13 cellular contexts compared by ENCODE assay signal in genomic region chr9:967851-968641, GRCh38. TPM values are rescaled to one million over a fixed set of nuclear protein-coding genes. Genes with fewer than 3 reads are reported as not detected.
DNase-seq lines count a peak whose midpoint lies in the region; ATAC-seq and TF ChIP-seq lines count a peak whose summit lies in the region.
"Had no signal": no experiment of that assay in that cellular context is flagged by ENCODE, and none has a peak within 500 bp of the region (broad histone marks: within the 10 kb centered on the region; RNA-seq: fewer than 3 reads in every experiment).

No MANE protein-coding gene starts in this region.

- no peak for TF ChIP-seq POLR2A in adrenal gland (IDR thresholded peaks at IDR 0.05)

- intact Hi-C loops in adrenal gland (cut with DNase I): no loop called here

- DNase-seq in Caki2 (ENCODE audit: low read depth) (peak; percentile 59), SW480 (ENCODE audit: low spot score) (peak; percentile 37), kidney tubule cell (ENCODE audit: low spot score) (peak; percentile 12), adrenal gland (no peak), KG1 (lab: John Stamatoyannopoulos, UW) (no peak), HuH-7.5 (ENCODE audit: low spot score) (no peak)
- DNase-seq: activated CD4-positive, alpha-beta memory T cell treated with anti-CD3 and anti-CD28 coated beads, Interleukin-2, amount 10 ng/mL, durations not matched to agents 7 days and 5 days; Calu3; effector memory CD8-positive, alpha-beta T cell; NCI-H446 treated with DMSO at 0.1 percent for 48 hours had no signal

- no peak overlapping the region for H3K9ac ChIP-seq in HUES48 (ENCODE audit: low read depth, low read length)
- H3K9ac ChIP-seq: KMS-11 had no signal

- H3K27ac ChIP-seq in HUES48 (ENCODE audit: low read depth, low read length) (no peak overlapping the region), adrenal gland (no peak overlapping the region)
- H3K27ac ChIP-seq: KMS-11 had no signal

- no peaks in the 10 kb centered on the region for H3K36me3 ChIP-seq in HUES48 (ENCODE audit: control insufficient read depth, insufficient read depth, low read length)
- H3K36me3 ChIP-seq in adrenal gland (replicated peaks in 1 of 2): no peaks in the 10 kb centered on the region

- in situ Hi-C loops in Caki2 (cut with HindIII; ENCODE audit: low pct_unique_long_range_greater_than_20kb, low sequenced_read_pairs): no loop called here

- 12 to 14% (median 13%) methylated on average over 15 to 16 of the region's 16 CpGs for WGBS in adrenal gland, 4 donors

- H3K9me3 ChIP-seq in HUES48 (ENCODE audit: control insufficient read depth, insufficient read depth, low read length) (no peaks in the 10 kb centered on the region), adrenal gland (replicated peaks in 1 of 3) (no peaks in the 10 kb centered on the region)

- ATAC-seq in HG02970 (IDR thresholded peaks at IDR 0.05; ENCODE audit: low FRiP score, unreplicated experiment): no peak
- ATAC-seq: effector memory CD8-positive, alpha-beta T cell had no signal

- H3K4me3 ChIP-seq in HUES48 (ENCODE audit: low read depth, low read length) (peak overlapping the region; percentile 27), adrenal gland (no peak overlapping the region)

- H3K4me1 ChIP-seq in HUES48 (ENCODE audit: control insufficient read depth, insufficient read depth, low read length) (peaks cover 24% of the 10 kb centered on the region; the same call in 1 of the 2 replicates), adrenal gland (replicated peaks in 1 of 2) (peaks cover 7 to 27% of the 10 kb centered on the region in 2 donors)

- peaks cover 97% of the 10 kb centered on the region for H3K27me3 ChIP-seq in HUES48 (ENCODE audit: control insufficient read depth, insufficient read depth, low read length)
- H3K27me3 ChIP-seq in adrenal gland: peaks cover 87% of the 10 kb centered on the region

- TF ChIP-seq CTCF in adrenal gland (IDR thresholded peaks at IDR 0.05): no peak

RNA-seq across cellular contexts. Expression of gene DMRT3, which starts 8.4 kb away (rescaled TPM):
- total RNA-seq in Caki2 (2014; rRNA removed; shearing (Covaris generic); ENCODE audit: low replicate concordance): not detected in 2 replicates
- not detected for total RNA-seq in adrenal gland
- polyA plus RNA-seq in adrenal gland: under 1 TPM in 1 of 3 donors, not detected in 2; 0.07 TPM
- total RNA-seq: activated CD4-positive, alpha-beta memory T cell treated with anti-CD3 and anti-CD28 coated beads, Interleukin-2, amount 10 ng/mL, durations not matched to agents 7 days and 5 days; Calu3 had no signal

Comparison
In these comparisons a context has a peak if more than half of its experiments do, and no peak if none do; other contexts are left out.
1. DNase-seq: peak in Caki2 (single experiment), SW480 (single experiment) and kidney tubule cell (single experiment); none in adrenal gland (0 of 7), KG1 (single experiment) and HuH-7.5 (single experiment).